ENCODE assay signal across 8 cellular contexts in genomic region chr3:50568947-50569749, GRCh38. TPM values are rescaled to one million over a fixed set of nuclear protein-coding genes. Genes with fewer than 3 reads are reported as not detected.
DNase-seq lines count a peak whose midpoint lies in the region; TF ChIP-seq lines count a peak whose summit lies in the region.

Gene HEMK1 (plus strand): TSS chr3:50569522. CDS start chr3:50571105, 1,583 bp downstream.

- H3K4me2 ChIP-seq in neural cell (ENCODE audit: low read length), result peak within 1 kb of the TSS; percentile 81

- H3K4me1 ChIP-seq in stomach, result peaks cover 23 to 61% (median 48%) of the 10 kb centered on the region in 4 donors

- no peaks in the 10 kb centered on the region for H3F3A ChIP-seq in neural cell (ENCODE audit: insufficient read depth, low read length, poor library complexity, severe bottlenecking)

- TF ChIP-seq CTCF in neural cell (IDR thresholded peaks at IDR 0.05; ENCODE audit: poor library complexity, severe bottlenecking) (peak; percentile 12), stomach (IDR thresholded peaks at IDR 0.05) (no peak)

- H3K27me3 ChIP-seq in H7 (ENCODE audit: control insufficient read depth, insufficient read depth, low read length), result peaks cover 13% of the 10 kb centered on the region
- no peaks in the 10 kb centered on the region for H3K27me3 ChIP-seq in neural cell (ENCODE audit: insufficient read depth, low read depth, low read length)
- H3K27me3 ChIP-seq in stomach, result no peaks in the 10 kb centered on the region

- H3K9me3 ChIP-seq in neural cell (ENCODE audit: low read length), result no peaks in the 10 kb centered on the region
- no peaks in the 10 kb centered on the region for H3K9me3 ChIP-seq in stomach

- no peaks in the 10 kb centered on the region for H4K20me1 ChIP-seq in neural cell (ENCODE audit: insufficient read depth)

- DNase-seq in ELR (ENCODE audit: low read depth) (peak; percentile 96), H7 (peak; percentile 100), M059J (ENCODE audit: low read depth) (peak; percentile 85), SIG-M5 treated with dmso at 0.1 percent for 504 hours (lab: John Stamatoyannopoulos, UW; ENCODE audit: unreplicated experiment) (peak; percentile 90), activated gamma-delta T cell treated with Interleukin-2 at 50 U/mL for 16 hours (peak; percentile 93), fibroblast of the conjunctiva (ENCODE audit: low read depth) (peak; percentile 88), stomach (peak; percentile 99)

- no peaks in the 10 kb centered on the region for H3K9me2 ChIP-seq in neural cell (ENCODE audit: insufficient read depth, low read length)

- H3K4me3 ChIP-seq in H7 (ENCODE audit: insufficient read depth, low read depth, low read length), result peak within 1 kb of the TSS; percentile 88
- H3K4me3 ChIP-seq in neural cell (ENCODE audit: low read length), result peak within 1 kb of the TSS; percentile 93
- H3K4me3 ChIP-seq in stomach, result peak within 1 kb of the TSS; percentile 56 to 82 (median 74)

- peak; percentile 22 for TF ChIP-seq RAD21 in neural cell (conservative IDR thresholded peaks at IDR 0.05)

- WGBS in stomach, 5 donors, result 0 to 1% (median 0%) methylated on average over 20 to 55 of the region's 55 CpGs

- no peaks in the 10 kb centered on the region for H3K79me2 ChIP-seq in neural cell (replicated peaks; ENCODE audit: insufficient read depth, low read length)

- intact Hi-C loops in stomach (cut with DNase I; ENCODE audit: low total_unique reads), result no loop called here

- H3K27ac ChIP-seq in neural cell (ENCODE audit: low read length), result peak within 1 kb of the TSS; percentile 81
- H3K27ac ChIP-seq in stomach, result peak within 1 kb of the TSS; percentile 86 to 96 (median 92)

- H2AFZ ChIP-seq in neural cell (ENCODE audit: low read depth, low read length), result peak within 1 kb of the TSS; percentile 99

- no peak for TF ChIP-seq POLR2A in stomach (IDR thresholded peaks at IDR 0.05)

- H3K36me3 ChIP-seq in H7 (replicated peaks; ENCODE audit: control insufficient read depth, insufficient read depth, low read length), result peaks cover 3% of the 10 kb centered on the region
- H3K36me3 ChIP-seq in neural cell (ENCODE audit: insufficient read depth, low read length), result no peaks in the 10 kb centered on the region
- peaks cover 5 to 13% (median 8%) of the 10 kb centered on the region in 4 donors for H3K36me3 ChIP-seq in stomach

- peak within 1 kb of the TSS; percentile 87 for H3K9ac ChIP-seq in neural cell (ENCODE audit: low read length)

- TF ChIP-seq EP300 in neural cell (conservative IDR thresholded peaks at IDR 0.05; ENCODE audit: poor library complexity, severe bottlenecking) (peak; percentile 74), stomach (IDR thresholded peaks at IDR 0.05) (no peak)

TF ChIP-seq in neural cell, 6 proteins besides CTCF, POLR2A, EP300 and RAD21:
- TF ChIP-seq MXI1 (conservative IDR thresholded peaks at IDR 0.05; ENCODE audit: poor library complexity, severe bottlenecking) (peak; percentile 83), EZH2 (IDR thresholded peaks at IDR 0.05; ENCODE audit: borderline replicate concordance, insufficient read depth, low read length, poor library complexity, severe bottlenecking) (no peak), REST (IDR thresholded peaks at IDR 0.05; ENCODE audit: borderline replicate concordance) (peak; percentile 72), POLR2AphosphoS5 (IDR thresholded peaks at IDR 0.05) (peak; percentile 96), TAF1 (IDR thresholded peaks at IDR 0.05; ENCODE audit: low read depth) (peak; percentile 72), SMC3 (conservative IDR thresholded peaks at IDR 0.05; ENCODE audit: poor library complexity) (peak; percentile 45)

RNA-seq across cellular contexts. Expression of gene HEMK1, which starts in this region (rescaled TPM):
- total RNA-seq in H7 (2014; rRNA removed; shearing (Covaris generic)), result 15.5 and 19.0 TPM in 2 replicates
- total RNA-seq in M059J (2014; rRNA removed; shearing (Covaris generic)), result 5.5 and 7.3 TPM in 2 replicates
- polyA plus RNA-seq in neural cell (24.4 and 36.8 TPM in 2 replicates), stomach (10 to 100 TPM; 19.8 to 24.8 (median 20.0) TPM)
- 12.5 and 13.6 TPM in 2 replicates for polyA minus RNA-seq in neural cell
- 10 to 100 TPM in 2 of 5 donors, 1 to 10 TPM in 3; 5.8 to 14.3 (median 6.4) TPM for total RNA-seq in stomach

Comparison
In these comparisons a context has a peak if more than half of its experiments do, and no peak if none do; other contexts are left out.
1. Peak in every context shown above with its lines: DNase-seq, H3K4me3 ChIP-seq and H3K27ac ChIP-seq.